8 cellular contexts compared by ENCODE assay signal in the genomic region with DNA sequence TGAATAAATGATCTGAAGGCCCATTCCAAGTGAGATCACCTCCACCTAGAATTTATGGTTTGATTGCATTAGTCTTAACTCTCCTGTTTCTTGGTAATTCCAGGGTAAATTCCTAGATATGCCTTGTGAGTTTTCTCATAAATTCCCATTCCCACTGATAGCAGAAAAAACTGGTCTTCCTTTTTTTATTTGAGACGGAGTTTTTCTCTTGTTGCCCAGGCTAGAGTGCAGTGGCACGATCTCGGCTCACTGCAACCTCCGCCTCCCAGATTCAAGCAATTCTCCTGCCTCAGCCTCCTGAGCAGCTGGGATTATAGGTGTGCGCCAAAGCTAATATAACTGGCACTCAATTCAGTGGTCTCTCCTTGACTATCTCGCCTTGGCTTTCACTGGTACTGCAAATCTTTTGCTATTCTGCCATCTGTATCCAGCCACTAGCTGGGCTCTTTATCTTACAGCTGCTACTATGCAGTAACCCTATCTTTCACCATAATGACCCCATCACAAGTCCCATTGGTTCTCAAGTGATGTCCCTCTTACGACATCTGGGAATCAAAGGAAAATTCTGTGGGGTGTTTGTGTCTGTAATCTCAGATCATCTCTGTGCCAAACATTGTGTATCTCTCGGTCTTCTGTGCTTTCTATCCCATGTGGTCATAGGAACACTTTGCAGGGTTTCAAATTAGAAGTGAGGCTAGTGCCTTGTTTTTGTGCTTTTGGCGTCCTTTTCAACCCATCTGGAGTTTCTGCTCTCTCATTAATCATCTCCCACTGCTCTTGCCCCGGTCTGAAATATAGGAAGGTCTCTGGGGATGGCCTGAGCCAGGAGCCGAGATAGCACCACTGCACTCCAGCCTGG. TPM values are rescaled to one million over a fixed set of nuclear protein-coding genes. Genes with fewer than 3 reads are reported as not detected.
DNase-seq lines count a peak whose midpoint lies in the region; ATAC-seq and TF ChIP-seq lines count a peak whose summit lies in the region.

No MANE protein-coding gene starts in this region.

- peak overlapping the region; percentile 28 for H3K9ac ChIP-seq in adipocyte (ENCODE audit: low read length)

- no peak for TF ChIP-seq CTCF in nephron (IDR thresholded peaks at IDR 0.05; ENCODE audit: unreplicated experiment in 3 of 3)

- peak overlapping the region; percentile 23 to 64 (median 48) for H3K27ac Mint-ChIP-seq in nephron

- no peaks in the 10 kb centered on the region for H3K9me3 Mint-ChIP-seq in nephron

- no peak overlapping the region for H3K4me3 ChIP-seq in adipocyte (ENCODE audit: low read length)

- H3K27me3 Mint-ChIP-seq in nephron (ENCODE audit: low read depth): no peaks in the 10 kb centered on the region

- H3K4me3 Mint-ChIP-seq in nephron: no peak overlapping the region

- H3K36me3 ChIP-seq in adipocyte (ENCODE audit: control insufficient read depth, insufficient read depth, low read length, severe bottlenecking): peaks cover 44% of the 10 kb centered on the region

- H3K9me3 ChIP-seq in adipocyte (ENCODE audit: control insufficient read depth, low read length): no peaks in the 10 kb centered on the region

- H3K36me3 Mint-ChIP-seq in nephron (ENCODE audit: low read depth): peaks cover 43% of the 10 kb centered on the region

- peaks cover 15% of the 10 kb centered on the region for H3K4me1 Mint-ChIP-seq in nephron

- DNase-seq in DMS53 (lab: John Stamatoyannopoulos, UW) (peak; percentile 56), DMS53 treated with DMSO at 0.1 percent for 48 hours (lab: John Stamatoyannopoulos, UW; ENCODE audit: unreplicated experiment) (no peak), M059J (ENCODE audit: low read depth) (peak; percentile 42), adipocyte (ENCODE audit: low read depth) (no peak), amygdala (lab: John Stamatoyannopoulos, UW) (no peak), hippocampal formation (lab: John Stamatoyannopoulos, UW) (no peak)

- H3K27me3 ChIP-seq in adipocyte (replicated peaks; ENCODE audit: control insufficient read depth, insufficient read depth, low read length): no peaks in the 10 kb centered on the region

- ATAC-seq in HG02571 (IDR thresholded peaks at IDR 0.05; ENCODE audit: unreplicated experiment): no peak

- peaks cover 38% of the 10 kb centered on the region for H3K4me1 ChIP-seq in adipocyte (ENCODE audit: control insufficient read depth, insufficient read depth, low read length)

RNA-seq across cellular contexts. Expression of gene HNRNPK, which starts 14.4 kb away (rescaled TPM):
- 632 and 762 TPM in 2 replicates for total RNA-seq in M059J (2014; rRNA removed; shearing (Covaris generic))

RNA-seq across cellular contexts. Expression of gene RMI1, which starts 15.0 kb away (rescaled TPM):
- total RNA-seq in M059J (2014; rRNA removed; shearing (Covaris generic)): 12.2 and 27.7 TPM in 2 replicates

RNA-seq across cellular contexts. Expression of gene KIF27, which starts 44.3 kb away (rescaled TPM):
- total RNA-seq in M059J (2014; rRNA removed; shearing (Covaris generic)): 2.3 and 2.5 TPM in 2 replicates

Comparison
In these comparisons a context has a peak if more than half of its experiments do, and no peak if none do; other contexts are left out.
1. DNase-seq: peak in DMS53 (single experiment) and M059J (single experiment); none in DMS53 treated with DMSO at 0.1 percent for 48 hours (single experiment), adipocyte (single experiment), amygdala (0 of 56) and hippocampal formation (0 of 2).